ENCODE assay signal across 11 cellular contexts in the genomic region with DNA sequence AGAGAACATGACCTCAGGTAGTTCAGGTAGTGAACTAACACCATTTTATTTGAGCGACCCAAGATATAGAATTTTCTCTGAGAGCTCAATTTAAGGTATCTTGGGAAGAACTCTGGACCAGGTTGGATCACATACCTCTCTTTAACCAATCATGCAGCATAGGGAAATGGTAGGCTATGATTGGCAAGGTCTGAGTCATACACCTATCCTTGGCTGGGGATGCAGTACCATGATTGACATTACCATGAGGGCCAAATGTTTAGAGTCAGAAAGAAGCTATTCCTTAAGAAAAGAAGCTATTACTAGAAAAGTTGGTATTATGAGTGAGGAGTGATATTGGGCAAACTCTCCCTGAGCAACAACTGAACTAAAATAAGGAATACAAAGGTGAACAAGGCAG.
"Had no signal": no experiment of that assay in that cellular context is flagged by ENCODE, and none has a peak within 500 bp of the region (broad histone marks: within the 10 kb centered on the region; RNA-seq: fewer than 3 reads in every experiment).

No MANE protein-coding gene starts in this region.

- H3K36me3 ChIP-seq: HAP-1 had no signal

- H3K4me1 ChIP-seq: HAP-1 had no signal

- DNase-seq: GM23248, GOT3, H7, H9, HCEC 1CT, HFFc6 had no signal

- FAIRE-seq: H1, H54 had no signal

- ATAC-seq: GM23338, HCT116 had no signal

- H3K4me3 ChIP-seq: GM23248, GM23338, HAP-1 had no signal

- H3K27ac ChIP-seq: GM23248 had no signal

- H3K9me3 ChIP-seq: HAP-1 had no signal
